Comparison of ENCODE assay signal across 8 cellular contexts in genomic region chr17:49995055-49995738, GRCh38. TPM values are rescaled to one million over a fixed set of nuclear protein-coding genes. Genes with fewer than 3 reads are reported as not detected.
DNase-seq lines count a peak whose midpoint lies in the region; ATAC-seq and TF ChIP-seq lines count a peak whose summit lies in the region.

Gene DLX3 (minus strand): TSS chr17:49995224. CDS start chr17:49994998, 226 bp downstream.

- no peaks in the 10 kb centered on the region for H3K36me3 Mint-ChIP-seq in CD4-positive, alpha-beta T cell (ENCODE audit: low read depth)

- peak within 1 kb of the TSS; percentile 73 for H3K4me3 ChIP-seq in coronary artery
- no peak within 1 kb of the TSS for H3K4me3 ChIP-seq in right lobe of liver

- CTCF ChIA-PET in CD4-positive, alpha-beta T cell (lab: Charles Lee), result interaction anchor here (5.9 kb wide), 2 partner anchors 43 to 114 kb away, joined by 37 to 75 read pairs; no protein-coding TSS in a partner anchor
- CTCF ChIA-PET in RWPE1 (lab: Yijun Ruan, JAX), result interaction anchor here (0.7 to 6.0 kb wide), 11 partner anchors 15 to 380 kb away, joined by 3 to 77 read pairs (median 5); no protein-coding TSS in a partner anchor

- no peak for TF ChIP-seq POLR2A in right lobe of liver (IDR thresholded peaks at IDR 0.05)

- intact Hi-C loops in CD4-positive, alpha-beta T cell (cut with DNase I, micrococcal nuclease), result loop anchor here (10.0 kb wide), 2 partner anchors 290 to 300 kb away; partner anchors contain the start of gene SLC35B1 (in 1 of the 2)
- intact Hi-C loops in right lobe of liver (cut with DNase I), result loop anchor here (5.0 kb wide), 2 partner anchors 118 to 133 kb away; no protein-coding TSS in a partner anchor

- no peak within 1 kb of the TSS for H3K27ac Mint-ChIP-seq in CD4-positive, alpha-beta T cell

- peak within 1 kb of the TSS; percentile 92 for H3K4me3 Mint-ChIP-seq in CD4-positive, alpha-beta T cell

- no peaks in the 10 kb centered on the region for H3K9me3 ChIP-seq in CD4-positive, alpha-beta T cell (ENCODE audit: control insufficient read depth, low read length)
- no peaks in the 10 kb centered on the region for H3K9me3 ChIP-seq in right lobe of liver

- ATAC-seq in CD4-positive, alpha-beta T cell (ENCODE audit: poor library complexity), result no peak
- ATAC-seq in right lobe of liver (peak in 3 of 4 donors; percentile 14 to 36 (median 16)), HG02981 (IDR thresholded peaks at IDR 0.05; ENCODE audit: unreplicated experiment) (no peak), GM18511 (IDR thresholded peaks at IDR 0.05; ENCODE audit: unreplicated experiment) (no peak)

- H3K36me3 ChIP-seq in right lobe of liver, result no peaks in the 10 kb centered on the region

- H3K27me3 Mint-ChIP-seq in CD4-positive, alpha-beta T cell, result peaks cover 88% of the 10 kb centered on the region

- H3K4me1 ChIP-seq in right lobe of liver, result peaks cover 0 to 25% (median 2%) of the 10 kb centered on the region in 4 donors

- POLR2A ChIA-PET in CD4-positive, alpha-beta T cell (lab: Charles Lee), result no interaction called here
- POLR2A ChIA-PET in RWPE1 (lab: Yijun Ruan, JAX; ENCODE audit: low non-redundant PET), result interaction anchor here (0.5 to 1.2 kb wide), 7 partner anchors 19 to 491 kb away, joined by 3 to 5 read pairs (median 3); no protein-coding TSS in a partner anchor

- no peak for DNase-seq in CD4-positive, alpha-beta T cell
- DNase-seq in HUDEP-2 (lab: John Stamatoyannopoulos, UW; ENCODE audit: unreplicated experiment in 76 of 76) (peak in 44 of 76 experiments; percentile 5 to 61 (median 29)), RWPE1 (ENCODE audit: low spot score) (peak; percentile 86), coronary artery (ENCODE audit: low spot score) (peak; percentile 86), right lobe of liver (peak in 1 of 3 donors; percentile 50), stromal cell of bone marrow (ENCODE audit: low read depth) (peak; percentile 75)

- no peak within 1 kb of the TSS for H3K27ac ChIP-seq in CD4-positive, alpha-beta T cell (ENCODE audit: low read depth, low read length)
- peak within 1 kb of the TSS; percentile 66 for H3K27ac ChIP-seq in RWPE1
- H3K27ac ChIP-seq in coronary artery, result no peak within 1 kb of the TSS
- H3K27ac ChIP-seq in right lobe of liver, result no peak within 1 kb of the TSS

- H3K4me1 Mint-ChIP-seq in CD4-positive, alpha-beta T cell (ENCODE audit: low read depth), result peaks cover 43% of the 10 kb centered on the region

- H3K27me3 ChIP-seq in CD4-positive, alpha-beta T cell (ENCODE audit: control insufficient read depth, insufficient read depth, low read length), result peaks cover 88% of the 10 kb centered on the region
- peaks cover 0 to 36% of the 10 kb centered on the region in 2 donors for H3K27me3 ChIP-seq in right lobe of liver

- TF ChIP-seq CTCF in CD4-positive, alpha-beta T cell (IDR thresholded peaks at IDR 0.05), result no peak
- TF ChIP-seq CTCF in RWPE1 (conservative IDR thresholded peaks at IDR 0.05; ENCODE audit: low read depth) (no peak), coronary artery (IDR thresholded peaks at IDR 0.05) (no peak), right lobe of liver (IDR thresholded peaks at IDR 0.05) (no peak)

- WGBS in right lobe of liver (ENCODE audit: insufficient coverage, low coverage, low lambda C conversion rate, missing lambda C conversion rate), result 8% methylated on average over 9 of the region's 29 CpGs

- no peaks in the 10 kb centered on the region for H3K9me3 Mint-ChIP-seq in CD4-positive, alpha-beta T cell

RNA-seq across cellular contexts. Expression of gene DLX3, which starts in this region (rescaled TPM):
- not detected for total RNA-seq in CD4-positive, alpha-beta T cell
- not detected for total RNA-seq in right lobe of liver

Comparison
In these comparisons a context has a peak if more than half of its experiments do, and no peak if none do; other contexts are left out.
1. Peak in ATAC-seq in right lobe of liver; RNA of the gene not detected or under 1 TPM.
2. DNase-seq: peak in HUDEP-2 (44 of 76), RWPE1 (single experiment), coronary artery (single experiment) and stromal cell of bone marrow (single experiment); none in CD4-positive, alpha-beta T cell (0 of 10).